ENCODE assay signal across 2 cellular contexts in genomic region chr16:56734429-56734828, GRCh38.
A peak's percentile ranks its signal among the peaks of the same experiment; 100 is the strongest.
TF ChIP-seq lines count a peak whose summit lies in the region.

No MANE protein-coding gene starts in this region.

TF ChIP-seq in IMR-90, 13 proteins besides CTCF, POLR2A, EP300 and RAD21:
- TF ChIP-seq MAZ (IDR thresholded peaks at IDR 0.05; ENCODE audit: borderline replicate concordance, low read depth, low read length) (no peak), MXI1 (IDR thresholded peaks at IDR 0.05; ENCODE audit: borderline replicate concordance, low read depth, low read length) (no peak), RCOR1 (IDR thresholded peaks at IDR 0.05; ENCODE audit: insufficient replicate concordance, low read length) (no peak), ELK1 (IDR thresholded peaks at IDR 0.05; ENCODE audit: borderline replicate concordance, low read depth, low read length) (no peak), RFX5 (IDR thresholded peaks at IDR 0.05; ENCODE audit: low read depth, low read length) (no peak), USF2 (IDR thresholded peaks at IDR 0.05; ENCODE audit: low read depth, low read length) (no peak), MAFK (IDR thresholded peaks at IDR 0.05; ENCODE audit: low read depth, low read length) (no peak), SMC3 (IDR thresholded peaks at IDR 0.05; ENCODE audit: low read depth, low read length) (no peak), CHD1 (IDR thresholded peaks at IDR 0.05; ENCODE audit: low read depth, low read length) (no peak), CEBPB (IDR thresholded peaks at IDR 0.05; ENCODE audit: low read depth, low read length) (no peak), FOS (IDR thresholded peaks at IDR 0.05; ENCODE audit: low read depth, low read length) (no peak), NFE2L2 (IDR thresholded peaks at IDR 0.05; ENCODE audit: low read depth, low read length) (no peak), BHLHE40 (IDR thresholded peaks at IDR 0.05; ENCODE audit: low read depth, low read length) (no peak)

TF ChIP-seq in K562, 482 proteins besides CTCF, POLR2A, EP300 and RAD21:
- peak; percentile 28; the same call in 1 of the 2 replicates for TF ChIP-seq CBFA2T3 (IDR thresholded peaks at IDR 0.05)
- 0 out of 2 replicates have a peak, but pooled peaks have one; percentile 5 for TF ChIP-seq SPI1 (IDR thresholded peaks at IDR 0.05; ENCODE audit: borderline replicate concordance, low read depth, low read length)
- no peak for TF ChIP-seq RBM22 (IDR thresholded peaks at IDR 0.05; ENCODE audit: low read depth, low read length, poor library complexity, severe bottlenecking)
- no peak for TF ChIP-seq ZFPM2 (CRISPR knock-in tag; IDR thresholded peaks at IDR 0.05)
- peak; percentile 83 for TF ChIP-seq MEIS2 (IDR thresholded peaks at IDR 0.05; ENCODE audit: partially characterized antibody)
- peak; percentile 68 for TF ChIP-seq TCF3 (CRISPR knock-in tag; IDR thresholded peaks at IDR 0.05)
- no peak for TF ChIP-seq ZNF766 (CRISPR knock-in tag; conservative IDR thresholded peaks at IDR 0.05)
- no peak for TF ChIP-seq THAP7 (CRISPR knock-in tag; IDR thresholded peaks at IDR 0.05)
- no peak for TF ChIP-seq HOXB6 (CRISPR knock-in tag; IDR thresholded peaks at IDR 0.05; ENCODE audit: borderline replicate concordance)
- TF ChIP-seq ARID1B (IDR thresholded peaks at IDR 0.05) = peak; percentile 59
- 0 out of 2 replicates have a peak, but pooled peaks have one; percentile 38 for TF ChIP-seq ETV5 (CRISPR knock-in tag; IDR thresholded peaks at IDR 0.05; ENCODE audit: low read depth)
- TF ChIP-seq SMARCA4 (IDR thresholded peaks at IDR 0.05) = 0 out of 2 replicates have a peak, but pooled peaks have one; percentile 17
- TF ChIP-seq PKNOX1 (IDR thresholded peaks at IDR 0.05) = peak; percentile 70
- TF ChIP-seq ZNF197 (CRISPR knock-in tag; IDR thresholded peaks at IDR 0.05; ENCODE audit: low read depth) = no peak
- TF ChIP-seq DNMT1 (IDR thresholded peaks at IDR 0.05) = no peak
- no peak for TF ChIP-seq XRCC3 (IDR thresholded peaks at IDR 0.05)
- TF ChIP-seq PBX2 (CRISPR knock-in tag; IDR thresholded peaks at IDR 0.05; ENCODE audit: low read depth) = no peak
- peak; percentile 56 for TF ChIP-seq PBX2 (tag; conservative IDR thresholded peaks at IDR 0.05; ENCODE audit: low read depth)
- TF ChIP-seq NFIC (IDR thresholded peaks at IDR 0.05) = no peak
- no peak for TF ChIP-seq HES1 (IDR thresholded peaks at IDR 0.05; ENCODE audit: low read depth)
- peak; percentile 27; the same call in 1 of the 2 replicates for TF ChIP-seq FOSL1 (tag; conservative IDR thresholded peaks at IDR 0.05)
